37 cellular contexts compared by ENCODE assay signal in genomic region chr5:142650060-142650459, GRCh38. TPM values are rescaled to one million over a fixed set of nuclear protein-coding genes. Genes with fewer than 3 reads are reported as not detected.
"Had no signal": no experiment of that assay in that cellular context is flagged by ENCODE, and none has a peak within 500 bp of the region (broad histone marks: within the 10 kb centered on the region; RNA-seq: fewer than 3 reads in every experiment).

No MANE protein-coding gene starts in this region.

- H3K9me3 Mint-ChIP-seq: activated CD4-positive, alpha-beta memory T cell treated with anti-CD3 and anti-CD28 coated beads, Interleukin-2, amount 10 ng/mL, durations not matched to agents 7 days and 5 days; activated CD4-positive, alpha-beta T cell treated with anti-CD3 and anti-CD28 coated beads, Interleukin-2, amount 10 ng/mL, durations not matched to agents 7 days and 5 days; activated naive CD4-positive, alpha-beta T cell treated with anti-CD3 and anti-CD28 coated beads, Interleukin-2, amount 10 ng/mL, durations not matched to agents 7 days and 5 days; activated naive CD4-positive, alpha-beta T cell treated with anti-CD3 and anti-CD28 coated beads, Interleukin-2, amount 50 U/mL, for 24 hours; activated naive CD8-positive, alpha-beta T cell treated with anti-CD3 and anti-CD28 coated beads, Interleukin-2, amount 10 ng/mL, durations not matched to agents 7 days and 5 days; activated naive CD8-positive, alpha-beta T cell treated with anti-CD3 and anti-CD28 coated beads, Interleukin-2, amount 50 U/mL, for 24 hours; activated T-cell treated with anti-CD3 and anti-CD28 coated beads, Interleukin-2, amount 50 U/mL, for 24 hours; activated T-helper 2 cell treated with anti-CD3 and anti-CD28 coated beads, Interferon-gamma antibody, Interleukin-2, Interleukin-4, amounts not matched to agents 10 μg/mL and 5 μg/mL and 100 μg/mL, durations not matched to agents 14 hours and 24 hours and 36 hours; central memory CD8-positive, alpha-beta T cell; T-helper 1 cell treated with Interleukin-12 subunit alpha and Interleukin-12 subunit beta and Interleukin-4 antibody, amounts not matched to agents 30 μg/mL and 1 μg/mL, for 36 hours; T-helper 2 cell treated with Interferon-gamma antibody and Interleukin-4, amounts not matched to agents 5 μg/mL and 100 μg/mL, for 36 hours; WTC11 had no signal

- DNase-seq: activated CD4-positive, alpha-beta memory T cell treated with anti-CD3 and anti-CD28 coated beads, Interleukin-2, amount 10 ng/mL, durations not matched to agents 7 days and 5 days; activated CD4-positive, alpha-beta T cell treated with anti-CD3 and anti-CD28 coated beads for 1 hour; activated CD4-positive, alpha-beta T cell treated with anti-CD3 and anti-CD28 coated beads for 36 hours; activated CD4-positive, alpha-beta T cell treated with anti-CD3 and anti-CD28 coated beads for 48 hours; activated CD4-positive, alpha-beta T cell treated with anti-CD3 and anti-CD28 coated beads, Interleukin-2, amount 10 ng/mL, durations not matched to agents 7 days and 5 days; activated CD4-positive, alpha-beta T cell treated with anti-CD3 and anti-CD28 coated beads, Interleukin-2, amount 50 U/mL, for 48 hours; activated CD4-positive, CD25-positive, alpha-beta regulatory T cell; activated CD8-positive, alpha-beta memory T cell treated with anti-CD3 and anti-CD28 coated beads for 24 hours; activated CD8-positive, alpha-beta memory T cell treated with anti-CD3 and anti-CD28 coated beads, Interleukin-2, amount 10 ng/mL, durations not matched to agents 7 days and 5 days; activated CD8-positive, alpha-beta memory T cell treated with anti-CD3 and anti-CD28 coated beads, Interleukin-2, amount 50 U/mL, for 48 hours; activated CD8-positive, alpha-beta T cell treated with anti-CD3 and anti-CD28 coated beads, Interleukin-2, amount 10 ng/mL, durations not matched to agents 7 days and 5 days; activated effector memory CD4-positive, alpha-beta T cell treated with Interleukin-2 at 50 U/mL for 16 hours; activated gamma-delta T cell; activated naive CD4-positive, alpha-beta T cell treated with anti-CD3 and anti-CD28 coated beads, Interleukin-2, amount 10 ng/mL, durations not matched to agents 7 days and 5 days; activated naive CD4-positive, alpha-beta T cell treated with Interleukin-2 at 50 U/mL for 16 hours; activated naive CD8-positive, alpha-beta T cell treated with anti-CD3 and anti-CD28 coated beads, Interleukin-2, amount 10 ng/mL, durations not matched to agents 7 days and 5 days; activated naive CD8-positive, alpha-beta T cell treated with anti-CD3 and anti-CD28 coated beads, Interleukin-2, amount 50 U/mL, for 24 hours; activated T-cell treated with anti-CD3 and anti-CD28 coated beads, Interleukin-2, amount 50 U/mL, for 24 hours; activated T-cell treated with anti-CD3 and anti-CD28 coated beads, Interleukin-2, amount 50 U/mL, for 48 hours; amniotic stem cell; aorta; body of pancreas; brain microvascular endothelial cell; cerebellar nuclear complex; T-helper 1 cell; T-helper 2 cell; T-helper 9 cell; WERI-Rb-1 had no signal

- H3K36me3 Mint-ChIP-seq: activated CD8-positive, alpha-beta memory T cell treated with anti-CD3 and anti-CD28 coated beads, Interleukin-2, amount 10 ng/mL, durations not matched to agents 7 days and 5 days; activated naive CD4-positive, alpha-beta T cell treated with anti-CD3 and anti-CD28 coated beads, Interleukin-2, amount 10 ng/mL, durations not matched to agents 7 days and 5 days; activated naive CD4-positive, alpha-beta T cell treated with anti-CD3 and anti-CD28 coated beads, Interleukin-2, amount 50 U/mL, for 24 hours; activated naive CD8-positive, alpha-beta T cell; activated naive CD8-positive, alpha-beta T cell treated with anti-CD3 and anti-CD28 coated beads, Interleukin-2, amount 10 ng/mL, durations not matched to agents 7 days and 5 days had no signal

- H3K4me1 ChIP-seq: body of pancreas had no signal

- H3K4me3 ChIP-seq: body of pancreas, breast epithelium had no signal

- H3K27ac Mint-ChIP-seq: activated CD4-positive, alpha-beta memory T cell treated with anti-CD3 and anti-CD28 coated beads, Interleukin-2, amount 10 ng/mL, durations not matched to agents 7 days and 5 days; activated CD4-positive, alpha-beta T cell treated with anti-CD3 and anti-CD28 coated beads for 36 hours; activated CD4-positive, alpha-beta T cell treated with anti-CD3 and anti-CD28 coated beads, Interleukin-2, amount 10 ng/mL, durations not matched to agents 7 days and 5 days; activated CD8-positive, alpha-beta memory T cell treated with anti-CD3 and anti-CD28 coated beads, Interleukin-2, amount 10 ng/mL, durations not matched to agents 7 days and 5 days; activated CD8-positive, alpha-beta T cell treated with anti-CD3 and anti-CD28 coated beads, Interleukin-2, amount 10 ng/mL, durations not matched to agents 7 days and 5 days; activated naive CD4-positive, alpha-beta T cell treated with anti-CD3 and anti-CD28 coated beads, Interleukin-2, amount 10 ng/mL, durations not matched to agents 7 days and 5 days; activated naive CD4-positive, alpha-beta T cell treated with anti-CD3 and anti-CD28 coated beads, Interleukin-2, amount 50 U/mL, for 24 hours; activated naive CD8-positive, alpha-beta T cell; activated naive CD8-positive, alpha-beta T cell treated with anti-CD3 and anti-CD28 coated beads, Interleukin-2, amount 10 ng/mL, durations not matched to agents 7 days and 5 days; activated naive CD8-positive, alpha-beta T cell treated with anti-CD3 and anti-CD28 coated beads, Interleukin-2, amount 50 U/mL, for 24 hours; activated T-cell treated with anti-CD3 and anti-CD28 coated beads, Interleukin-2, amount 50 U/mL, for 24 hours; activated T-helper 2 cell treated with anti-CD3 and anti-CD28 coated beads, Interferon-gamma antibody, Interleukin-2, Interleukin-4, amounts not matched to agents 10 μg/mL and 5 μg/mL and 100 μg/mL, durations not matched to agents 14 hours and 24 hours and 36 hours; T-helper 1 cell treated with Interleukin-12 subunit alpha and Interleukin-12 subunit beta and Interleukin-4 antibody, amounts not matched to agents 30 μg/mL and 1 μg/mL, for 36 hours; T-helper 2 cell treated with Interferon-gamma antibody and Interleukin-4, amounts not matched to agents 5 μg/mL and 100 μg/mL, for 36 hours; WTC11 had no signal

- H3K4me3 Mint-ChIP-seq: activated CD4-positive, alpha-beta memory T cell treated with anti-CD3 and anti-CD28 coated beads, Interleukin-2, amount 10 ng/mL, durations not matched to agents 7 days and 5 days; activated CD4-positive, alpha-beta T cell treated with anti-CD3 and anti-CD28 coated beads for 36 hours; activated CD4-positive, alpha-beta T cell treated with anti-CD3 and anti-CD28 coated beads, Interleukin-2, amount 10 ng/mL, durations not matched to agents 7 days and 5 days; activated CD8-positive, alpha-beta memory T cell treated with anti-CD3 and anti-CD28 coated beads, Interleukin-2, amount 10 ng/mL, durations not matched to agents 7 days and 5 days; activated CD8-positive, alpha-beta T cell treated with anti-CD3 and anti-CD28 coated beads, Interleukin-2, amount 10 ng/mL, durations not matched to agents 7 days and 5 days; activated naive CD4-positive, alpha-beta T cell treated with anti-CD3 and anti-CD28 coated beads, Interleukin-2, amount 10 ng/mL, durations not matched to agents 7 days and 5 days; activated naive CD4-positive, alpha-beta T cell treated with anti-CD3 and anti-CD28 coated beads, Interleukin-2, amount 50 U/mL, for 24 hours; activated naive CD8-positive, alpha-beta T cell; activated naive CD8-positive, alpha-beta T cell treated with anti-CD3 and anti-CD28 coated beads, Interleukin-2, amount 10 ng/mL, durations not matched to agents 7 days and 5 days; activated naive CD8-positive, alpha-beta T cell treated with anti-CD3 and anti-CD28 coated beads, Interleukin-2, amount 50 U/mL, for 24 hours; activated T-cell treated with anti-CD3 and anti-CD28 coated beads, Interleukin-2, amount 50 U/mL, for 24 hours; central memory CD8-positive, alpha-beta T cell; T-helper 1 cell treated with Interleukin-12 subunit alpha and Interleukin-12 subunit beta and Interleukin-4 antibody, amounts not matched to agents 30 μg/mL and 1 μg/mL, for 36 hours; T-helper 2 cell treated with Interferon-gamma antibody and Interleukin-4, amounts not matched to agents 5 μg/mL and 100 μg/mL, for 36 hours; WTC11 had no signal

- H3K36me3 ChIP-seq: brain microvascular endothelial cell, breast epithelium, WERI-Rb-1 had no signal

- H3K27me3 ChIP-seq: body of pancreas, brain microvascular endothelial cell, breast epithelium had no signal

- ATAC-seq: activated CD4-positive, alpha-beta T cell treated with anti-CD3 and anti-CD28 coated beads for 36 hours; activated CD4-positive, CD25-positive, alpha-beta regulatory T cell treated with anti-CD3 and anti-CD28 coated beads, Interleukin-2, amount 50 U/mL, for 24 hours; activated CD8-positive, alpha-beta memory T cell treated with anti-CD3 and anti-CD28 coated beads, Interleukin-2, amount 10 ng/mL, durations not matched to agents 7 days and 5 days; activated CD8-positive, alpha-beta T cell treated with anti-CD3 and anti-CD28 coated beads, Interleukin-2, amount 10 ng/mL, durations not matched to agents 7 days and 5 days; activated naive CD8-positive, alpha-beta T cell treated with anti-CD3 and anti-CD28 coated beads, Interleukin-2, amount 50 U/mL, for 24 hours; body of pancreas; WTC11 had no signal

- H3K27ac ChIP-seq: body of pancreas, brain microvascular endothelial cell, breast epithelium, WERI-Rb-1 had no signal

- H3K9me3 ChIP-seq: body of pancreas, breast epithelium had no signal

- H3K4me1 Mint-ChIP-seq: activated CD4-positive, alpha-beta memory T cell treated with anti-CD3 and anti-CD28 coated beads, Interleukin-2, amount 10 ng/mL, durations not matched to agents 7 days and 5 days; activated CD4-positive, alpha-beta T cell treated with anti-CD3 and anti-CD28 coated beads for 36 hours; activated CD4-positive, alpha-beta T cell treated with anti-CD3 and anti-CD28 coated beads, Interleukin-2, amount 10 ng/mL, durations not matched to agents 7 days and 5 days; activated CD8-positive, alpha-beta memory T cell treated with anti-CD3 and anti-CD28 coated beads, Interleukin-2, amount 10 ng/mL, durations not matched to agents 7 days and 5 days; activated naive CD4-positive, alpha-beta T cell treated with anti-CD3 and anti-CD28 coated beads, Interleukin-2, amount 10 ng/mL, durations not matched to agents 7 days and 5 days; activated naive CD4-positive, alpha-beta T cell treated with anti-CD3 and anti-CD28 coated beads, Interleukin-2, amount 50 U/mL, for 24 hours; activated naive CD8-positive, alpha-beta T cell treated with anti-CD3 and anti-CD28 coated beads, Interleukin-2, amount 10 ng/mL, durations not matched to agents 7 days and 5 days; activated naive CD8-positive, alpha-beta T cell treated with anti-CD3 and anti-CD28 coated beads, Interleukin-2, amount 50 U/mL, for 24 hours; central memory CD8-positive, alpha-beta T cell had no signal

RNA-seq across cellular contexts. Expression of gene FGF1, which starts 35.8 kb away (rescaled TPM):
- total RNA-seq: activated CD4-positive, alpha-beta memory T cell treated with anti-CD3 and anti-CD28 coated beads, Interleukin-2, amount 10 ng/mL, durations not matched to agents 7 days and 5 days; activated CD4-positive, alpha-beta T cell treated with anti-CD3 and anti-CD28 coated beads for 36 hours; activated CD4-positive, alpha-beta T cell treated with anti-CD3 and anti-CD28 coated beads, Interleukin-2, amount 10 ng/mL, durations not matched to agents 7 days and 5 days; activated CD8-positive, alpha-beta memory T cell treated with anti-CD3 and anti-CD28 coated beads, Interleukin-2, amount 10 ng/mL, durations not matched to agents 7 days and 5 days; activated CD8-positive, alpha-beta T cell treated with anti-CD3 and anti-CD28 coated beads, Interleukin-2, amount 10 ng/mL, durations not matched to agents 7 days and 5 days; activated naive CD8-positive, alpha-beta T cell treated with anti-CD3 and anti-CD28 coated beads, Interleukin-2, amount 10 ng/mL, durations not matched to agents 7 days and 5 days; activated T-helper 2 cell treated with anti-CD3 and anti-CD28 coated beads, Interferon-gamma antibody, Interleukin-2, Interleukin-4, amounts not matched to agents 10 μg/mL and 5 μg/mL and 100 μg/mL, durations not matched to agents 14 hours and 24 hours and 36 hours had no signal
